Comparison of ENCODE assay signal across 23 cellular contexts in genomic region chrX:30793767-30794103, GRCh38.
"Had no signal": no experiment of that assay in that cellular context is flagged by ENCODE, and none has a peak within 500 bp of the region (broad histone marks: within the 10 kb centered on the region; RNA-seq: fewer than 3 reads in every experiment).

No MANE protein-coding gene starts in this region.

- DNase-seq: IMR-90, Karpas-422, KG1, MG63, NCI-H1092, NCI-H1105 treated with DMSO at 0.1 percent for 48 hours, NCI-H1417 treated with DMSO at 0.1 percent for 48 hours, NCI-H146, NCI-H1694 treated with DMSO at 0.1 percent for 48 hours, NCI-H1930, NCI-H2081, NCI-H2107, NCI-H2227 treated with DMSO at 0.1 percent for 48 hours, NCI-H524, NCI-H526 treated with DMSO at 0.1 percent for 48 hours, NCI-H748 treated with DMSO at 0.1 percent for 48 hours, Right ventricle myocardium superior, RPMI8226, SIG-M5 had no signal

- H3K36me3 ChIP-seq: MG63, SJSA1 had no signal

- FAIRE-seq: HepG2, RCC 7860 had no signal

- H3K4me1 ChIP-seq: SJSA1 had no signal

- H3K27ac ChIP-seq: SJSA1, SK-N-MC had no signal

- ATAC-seq: HepG2 had no signal

- H3K27me3 ChIP-seq: MG63, SJSA1 had no signal

- H3K4me3 ChIP-seq: MG63, SJSA1, SK-N-MC had no signal

- H3K9me3 ChIP-seq: MG63, SJSA1 had no signal
